ENCODE assay signal across 29 cellular contexts in the genomic region with DNA sequence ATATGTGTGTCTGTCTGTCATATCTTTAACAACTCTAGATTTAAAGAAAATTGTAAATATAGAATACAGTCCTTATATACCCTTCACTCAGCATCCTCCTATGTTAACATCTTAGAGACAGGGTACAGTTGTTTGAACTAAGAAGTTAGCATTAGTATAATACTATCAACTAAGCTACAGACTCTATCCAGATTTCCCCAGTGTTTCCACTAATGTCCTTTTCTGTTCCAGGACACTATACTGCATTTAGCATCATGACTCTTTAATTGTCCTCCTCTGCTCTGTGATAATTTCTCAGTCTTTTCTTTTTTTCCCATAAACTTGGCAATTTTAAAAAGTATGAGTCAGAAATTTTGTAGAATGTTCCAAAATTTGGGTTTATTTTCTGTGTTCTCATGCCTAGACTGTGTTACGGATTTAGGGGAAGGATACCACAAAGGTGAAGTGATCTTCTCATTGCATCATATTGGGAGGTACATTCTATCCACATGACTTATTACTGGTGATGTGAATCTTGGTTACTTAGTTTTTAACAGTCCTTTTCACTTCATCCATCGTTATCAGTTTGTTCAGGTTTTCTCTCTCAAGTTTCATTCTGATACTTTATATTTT.
DNase-seq lines count a peak whose midpoint lies in the region; ATAC-seq and TF ChIP-seq lines count a peak whose summit lies in the region.
"Had no signal": no experiment of that assay in that cellular context is flagged by ENCODE, and none has a peak within 500 bp of the region (broad histone marks: within the 10 kb centered on the region; RNA-seq: fewer than 3 reads in every experiment).

No MANE protein-coding gene starts in this region.

- H2AFZ ChIP-seq in ACC112 (ENCODE audit: low read length, unreplicated experiment), result peak overlapping the region; percentile 33
- H2AFZ ChIP-seq: PC-9 had no signal

- H3K27me3 ChIP-seq in ACC112 (ENCODE audit: insufficient read depth, low read length) (no peaks in the 10 kb centered on the region), dorsolateral prefrontal cortex (no peaks in the 10 kb centered on the region)
- H3K27me3 ChIP-seq: BLaER1 had no signal

- DNase-seq in HCEC 1CT, result peak; percentile 18
- DNase-seq in cardiac fibroblast (ENCODE audit: low read depth in 2 of 2), result peak; percentile 55 to 70
- DNase-seq in left ventricle myocardium superior, result no peak
- no peak for DNase-seq in HuH-7.5 (ENCODE audit: low spot score)
- no peak for DNase-seq in AG08396 (ENCODE audit: low spot score)
- DNase-seq in dorsolateral prefrontal cortex, result no peak
- DNase-seq: activated CD4-positive, alpha-beta T cell treated with anti-CD3 and anti-CD28 coated beads, Interleukin-2, amount 10 ng/mL, durations not matched to agents 24 days and 14 days; activated gamma-delta T cell treated with Interleukin-2 at 50 U/mL for 16 hours; activated T-cell treated with anti-CD3 and anti-CD28 coated beads, Interleukin-2, amount 50 U/mL, for 4 hours; COR-L47; hypothalamus; natural killer cell; NCI-H1048; NCI-H187; NCI-H2171; NCI-H524; NK-92 treated with Interleukin-12 subunit alpha and Interleukin-12 subunit beta, amount 100 ng/mL, for 24 hours; occipital lobe; PC-9; SIG-M5; stimulated activated CD4-positive, alpha-beta T cell treated with anti-CD3 and anti-CD28 coated beads, Interleukin-1b, Interleukin-23, amount 100 ng/mL, for 48 hours; T1000; trophoblast cell had no signal

- intact Hi-C loops in left ventricle myocardium superior (cut with micrococcal nuclease) (loop anchor here (10.0 kb wide), 1 partner anchor 179 kb away; a partner anchor contains a TSS), dorsolateral prefrontal cortex (cut with DNase I) (no loop called here)

- ATAC-seq in left ventricle myocardium superior (peak; percentile 60), SK-N-SH treated with all-trans-retinoic acid at 6 μM for 48 hours (no peak)
- ATAC-seq: A549; activated T-cell treated with anti-CD3 and anti-CD28 coated beads, Interleukin-2, amount 50 U/mL, for 4 hours; HepG2; natural killer cell had no signal

- peaks cover 34% of the 10 kb centered on the region for H3K4me1 ChIP-seq in ACC112 (ENCODE audit: control insufficient read depth, insufficient read depth, low read length, unreplicated experiment)
- H3K4me1 ChIP-seq: BLaER1 had no signal

- H3K36me3 ChIP-seq in ACC112 (ENCODE audit: insufficient read depth, low read length), result no peaks in the 10 kb centered on the region
- H3K36me3 ChIP-seq: BLaER1 had no signal

- H3K27ac ChIP-seq in ACC112 (ENCODE audit: low read depth, low read length) (peak overlapping the region; percentile 74), dorsolateral prefrontal cortex (no peak overlapping the region)
- H3K27ac ChIP-seq: A549, BLaER1, PC-9 had no signal

- peaks cover 4% of the 10 kb centered on the region for H3K79me2 ChIP-seq in ACC112 (ENCODE audit: control insufficient read depth, insufficient read depth, low read length, unreplicated experiment)

- TF ChIP-seq CTCF in cardiac fibroblast (IDR thresholded peaks at IDR 0.05; ENCODE audit: low read depth, low read length) (no peak), dorsolateral prefrontal cortex (IDR thresholded peaks at IDR 0.05 in 54 of 56, conservative IDR thresholded peaks at IDR 0.05 in 2 of 56; ENCODE audit: low read depth in 1 of 56, partially characterized antibody in 56 of 56) (no peak)

- H3K4me3 ChIP-seq in ACC112 (ENCODE audit: low read depth, low read length) (peak overlapping the region; percentile 54), cardiac fibroblast (replicated peaks in 1 of 2; ENCODE audit: low read depth in 2 of 2, low read length in 2 of 2) (no peak overlapping the region), dorsolateral prefrontal cortex (no peak overlapping the region)
- H3K4me3 ChIP-seq: A549, BLaER1, PC-9, smooth muscle cell had no signal

TF ChIP-seq in SK-N-SH treated with all-trans-retinoic acid at 6 μM for 48 hours, 23 proteins besides CTCF, POLR2A, EP300 and RAD21:
- TF ChIP-seq BACH2 (CRISPR knock-in tag; IDR thresholded peaks at IDR 0.05; ENCODE audit: borderline replicate concordance) (no peak), ARNTL (CRISPR knock-in tag; IDR thresholded peaks at IDR 0.05; ENCODE audit: borderline replicate concordance, low read depth) (no peak), ZNF565 (CRISPR knock-in tag; conservative IDR thresholded peaks at IDR 0.05; ENCODE audit: low read depth) (no peak), GLIS3 (CRISPR knock-in tag; IDR thresholded peaks at IDR 0.05) (no peak), ESRRG (CRISPR knock-in tag; IDR thresholded peaks at IDR 0.05) (no peak), SNAI2 (CRISPR knock-in tag; IDR thresholded peaks at IDR 0.05) (no peak), ZNF70 (CRISPR knock-in tag; IDR thresholded peaks at IDR 0.05) (no peak), CSDC2 (CRISPR knock-in tag; IDR thresholded peaks at IDR 0.05) (no peak), TCF4 (CRISPR knock-in tag; IDR thresholded peaks at IDR 0.05; ENCODE audit: borderline replicate concordance) (no peak), RARB (CRISPR knock-in tag; IDR thresholded peaks at IDR 0.05) (no peak), OSR1 (CRISPR knock-in tag; IDR thresholded peaks at IDR 0.05) (no peak), ZFP3 (CRISPR knock-in tag; IDR thresholded peaks at IDR 0.05) (no peak), ZNF8 (CRISPR knock-in tag; IDR thresholded peaks at IDR 0.05) (no peak), PPARA (CRISPR knock-in tag; IDR thresholded peaks at IDR 0.05; ENCODE audit: borderline replicate concordance) (no peak)
- TF ChIP-seq, protein P1, sequence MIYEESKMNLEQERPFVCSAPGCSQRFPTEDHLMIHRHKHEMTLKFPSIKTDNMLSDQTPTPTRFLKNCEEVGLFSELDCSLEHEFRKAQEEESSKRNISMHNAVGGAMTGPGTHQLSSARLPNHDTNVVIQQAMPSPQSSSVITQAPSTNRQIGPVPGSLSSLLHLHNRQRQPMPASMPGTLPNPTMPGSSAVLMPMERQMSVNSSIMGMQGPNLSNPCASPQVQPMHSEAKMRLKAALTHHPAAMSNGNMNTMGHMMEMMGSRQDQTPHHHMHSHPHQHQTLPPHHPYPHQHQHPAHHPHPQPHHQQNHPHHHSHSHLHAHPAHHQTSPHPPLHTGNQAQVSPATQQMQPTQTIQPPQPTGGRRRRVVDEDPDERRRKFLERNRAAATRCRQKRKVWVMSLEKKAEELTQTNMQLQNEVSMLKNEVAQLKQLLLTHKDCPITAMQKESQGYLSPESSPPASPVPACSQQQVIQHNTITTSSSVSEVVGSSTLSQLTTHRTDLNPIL (CRISPR knock-in tag; IDR thresholded peaks at IDR 0.05; ENCODE audit: low read depth), result no peak
- TF ChIP-seq, protein P2, sequence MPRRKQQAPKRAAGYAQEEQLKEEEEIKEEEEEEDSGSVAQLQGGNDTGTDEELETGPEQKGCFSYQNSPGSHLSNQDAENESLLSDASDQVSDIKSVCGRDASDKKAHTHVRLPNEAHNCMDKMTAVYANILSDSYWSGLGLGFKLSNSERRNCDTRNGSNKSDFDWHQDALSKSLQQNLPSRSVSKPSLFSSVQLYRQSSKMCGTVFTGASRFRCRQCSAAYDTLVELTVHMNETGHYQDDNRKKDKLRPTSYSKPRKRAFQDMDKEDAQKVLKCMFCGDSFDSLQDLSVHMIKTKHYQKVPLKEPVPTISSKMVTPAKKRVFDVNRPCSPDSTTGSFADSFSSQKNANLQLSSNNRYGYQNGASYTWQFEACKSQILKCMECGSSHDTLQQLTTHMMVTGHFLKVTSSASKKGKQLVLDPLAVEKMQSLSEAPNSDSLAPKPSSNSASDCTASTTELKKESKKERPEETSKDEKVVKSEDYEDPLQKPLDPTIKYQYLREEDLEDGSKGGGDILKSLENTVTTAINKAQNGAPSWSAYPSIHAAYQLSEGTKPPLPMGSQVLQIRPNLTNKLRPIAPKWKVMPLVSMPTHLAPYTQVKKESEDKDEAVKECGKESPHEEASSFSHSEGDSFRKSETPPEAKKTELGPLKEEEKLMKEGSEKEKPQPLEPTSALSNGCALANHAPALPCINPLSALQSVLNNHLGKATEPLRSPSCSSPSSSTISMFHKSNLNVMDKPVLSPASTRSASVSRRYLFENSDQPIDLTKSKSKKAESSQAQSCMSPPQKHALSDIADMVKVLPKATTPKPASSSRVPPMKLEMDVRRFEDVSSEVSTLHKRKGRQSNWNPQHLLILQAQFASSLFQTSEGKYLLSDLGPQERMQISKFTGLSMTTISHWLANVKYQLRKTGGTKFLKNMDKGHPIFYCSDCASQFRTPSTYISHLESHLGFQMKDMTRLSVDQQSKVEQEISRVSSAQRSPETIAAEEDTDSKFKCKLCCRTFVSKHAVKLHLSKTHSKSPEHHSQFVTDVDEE (CRISPR knock-in tag; IDR thresholded peaks at IDR 0.05), result no peak
- TF ChIP-seq, protein P3, sequence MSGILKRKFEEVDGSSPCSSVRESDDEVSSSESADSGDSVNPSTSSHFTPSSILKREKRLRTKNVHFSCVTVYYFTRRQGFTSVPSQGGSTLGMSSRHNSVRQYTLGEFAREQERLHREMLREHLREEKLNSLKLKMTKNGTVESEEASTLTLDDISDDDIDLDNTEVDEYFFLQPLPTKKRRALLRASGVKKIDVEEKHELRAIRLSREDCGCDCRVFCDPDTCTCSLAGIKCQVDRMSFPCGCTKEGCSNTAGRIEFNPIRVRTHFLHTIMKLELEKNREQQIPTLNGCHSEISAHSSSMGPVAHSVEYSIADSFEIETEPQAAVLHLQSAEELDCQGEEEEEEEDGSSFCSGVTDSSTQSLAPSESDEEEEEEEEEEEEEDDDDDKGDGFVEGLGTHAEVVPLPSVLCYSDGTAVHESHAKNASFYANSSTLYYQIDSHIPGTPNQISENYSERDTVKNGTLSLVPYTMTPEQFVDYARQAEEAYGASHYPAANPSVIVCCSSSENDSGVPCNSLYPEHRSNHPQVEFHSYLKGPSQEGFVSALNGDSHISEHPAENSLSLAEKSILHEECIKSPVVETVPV (CRISPR knock-in tag; IDR thresholded peaks at IDR 0.05), result no peak
- TF ChIP-seq, protein P4, sequence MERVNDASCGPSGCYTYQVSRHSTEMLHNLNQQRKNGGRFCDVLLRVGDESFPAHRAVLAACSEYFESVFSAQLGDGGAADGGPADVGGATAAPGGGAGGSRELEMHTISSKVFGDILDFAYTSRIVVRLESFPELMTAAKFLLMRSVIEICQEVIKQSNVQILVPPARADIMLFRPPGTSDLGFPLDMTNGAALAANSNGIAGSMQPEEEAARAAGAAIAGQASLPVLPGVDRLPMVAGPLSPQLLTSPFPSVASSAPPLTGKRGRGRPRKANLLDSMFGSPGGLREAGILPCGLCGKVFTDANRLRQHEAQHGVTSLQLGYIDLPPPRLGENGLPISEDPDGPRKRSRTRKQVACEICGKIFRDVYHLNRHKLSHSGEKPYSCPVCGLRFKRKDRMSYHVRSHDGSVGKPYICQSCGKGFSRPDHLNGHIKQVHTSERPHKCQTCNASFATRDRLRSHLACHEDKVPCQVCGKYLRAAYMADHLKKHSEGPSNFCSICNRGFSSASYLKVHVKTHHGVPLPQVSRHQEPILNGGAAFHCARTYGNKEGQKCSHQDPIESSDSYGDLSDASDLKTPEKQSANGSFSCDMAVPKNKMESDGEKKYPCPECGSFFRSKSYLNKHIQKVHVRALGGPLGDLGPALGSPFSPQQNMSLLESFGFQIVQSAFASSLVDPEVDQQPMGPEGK (CRISPR knock-in tag; IDR thresholded peaks at IDR 0.05; ENCODE audit: borderline replicate concordance), result no peak

Comparison
In these comparisons a context has a peak if more than half of its experiments do, and no peak if none do; other contexts are left out.
1. DNase-seq: peak in HCEC 1CT (single experiment) and cardiac fibroblast (2 of 2); none in left ventricle myocardium superior (single experiment), HuH-7.5 (single experiment), AG08396 (single experiment) and dorsolateral prefrontal cortex (0 of 10).